ENCODE assay signal across 17 cellular contexts in the genomic region with DNA sequence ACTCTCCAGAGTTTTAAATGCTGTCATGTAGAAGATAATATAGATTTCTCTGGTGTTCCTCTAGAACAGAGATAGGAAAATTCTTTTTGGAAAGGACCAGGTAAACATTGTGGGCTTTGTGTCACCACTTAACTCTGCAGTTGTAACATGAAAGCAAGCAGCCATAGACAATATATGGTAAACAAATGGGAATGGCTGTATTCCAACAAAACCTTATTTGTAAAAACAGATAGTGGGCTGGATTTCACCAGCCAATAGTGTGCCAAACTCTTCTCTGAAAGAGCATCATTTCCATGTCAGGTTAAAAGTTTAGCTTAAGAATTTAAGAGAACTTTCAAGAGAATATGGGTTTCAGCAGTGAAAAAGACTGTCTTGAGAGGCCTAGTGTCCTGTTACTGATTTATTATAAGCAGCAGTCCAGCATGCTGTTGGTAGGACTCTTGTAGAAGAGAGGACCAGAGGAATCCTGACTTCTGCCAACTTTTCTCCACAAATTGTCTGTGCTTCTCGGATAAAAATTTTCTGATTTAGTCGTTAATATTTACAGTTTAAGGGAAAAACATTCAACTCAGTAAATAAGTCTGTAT.
DNase-seq lines count a peak whose midpoint lies in the region; TF ChIP-seq lines count a peak whose summit lies in the region.
"Had no signal": no experiment of that assay in that cellular context is flagged by ENCODE, and none has a peak within 500 bp of the region (broad histone marks: within the 10 kb centered on the region; RNA-seq: fewer than 3 reads in every experiment).

No MANE protein-coding gene starts in this region.

- no peaks in the 10 kb centered on the region for H3K27me3 ChIP-seq in Caco-2 (replicated peaks; ENCODE audit: control insufficient read depth, insufficient read depth, low read length)
- H3K27me3 ChIP-seq in osteoblast (ENCODE audit: insufficient read depth, low read length), result no peaks in the 10 kb centered on the region
- H3K27me3 ChIP-seq: BLaER1 treated with 17β-estradiol and CSF1 and Interleukin-3, amounts not matched to agents 10 nM and 100 nM had no signal

- peaks cover 10% of the 10 kb centered on the region for H3K4me1 Mint-ChIP-seq in Caco-2 (ENCODE audit: low read depth, unreplicated experiment)
- H3K4me1 Mint-ChIP-seq in activated CD4-positive, alpha-beta T cell treated with anti-CD3 and anti-CD28 coated beads, Interleukin-2, amount 10 ng/mL, durations not matched to agents 24 days and 14 days, result peaks cover 13% of the 10 kb centered on the region

- H3K27me3 Mint-ChIP-seq in Caco-2 (ENCODE audit: insufficient read depth, unreplicated experiment), result no peaks in the 10 kb centered on the region
- H3K27me3 Mint-ChIP-seq in activated CD4-positive, alpha-beta T cell treated with anti-CD3 and anti-CD28 coated beads, Interleukin-2, amount 10 ng/mL, durations not matched to agents 24 days and 14 days, result no peaks in the 10 kb centered on the region

- H3K4me3 Mint-ChIP-seq in Caco-2 (ENCODE audit: unreplicated experiment), result no peak overlapping the region
- no peak overlapping the region for H3K4me3 Mint-ChIP-seq in activated CD4-positive, alpha-beta T cell treated with anti-CD3 and anti-CD28 coated beads, Interleukin-2, amount 10 ng/mL, durations not matched to agents 24 days and 14 days

- TF ChIP-seq CTCF in Caco-2 (IDR thresholded peaks at IDR 0.05; ENCODE audit: insufficient read depth in 1 of 2, low read depth in 1 of 2, low read length in 1 of 2, severe bottlenecking in 1 of 2, unreplicated experiment in 1 of 2) (no peak), osteoblast (IDR thresholded peaks at IDR 0.05; ENCODE audit: extremely low read depth, low read depth, low read length) (no peak)

- no peak overlapping the region for H3K4me3 ChIP-seq in Caco-2 (ENCODE audit: low read depth, low read length)
- no peak overlapping the region for H3K4me3 ChIP-seq in osteoblast (ENCODE audit: insufficient read depth, low read length)
- H3K4me3 ChIP-seq: BLaER1 treated with 17β-estradiol and CSF1 and Interleukin-3, amounts not matched to agents 10 nM and 100 nM; mucosa of descending colon; thoracic aorta had no signal

- DNase-seq in Caco-2, result no peak
- DNase-seq in H4 (ENCODE audit: low spot score), result peak; percentile 15
- no peak for DNase-seq in caudate nucleus (lab: John Stamatoyannopoulos, UW)
- DNase-seq in osteoblast (ENCODE audit: insufficient read length, low spot score, missing footprints), result no peak
- no peak for DNase-seq in activated CD4-positive, CD25-positive, alpha-beta regulatory T cell (lab: John Stamatoyannopoulos, UW)
- no peak for DNase-seq in activated CD4-positive, alpha-beta T cell treated with anti-CD3 and anti-CD28 coated beads, Interleukin-2, amount 10 ng/mL, durations not matched to agents 24 days and 14 days
- DNase-seq in NCI-H526 (lab: John Stamatoyannopoulos, UW), result no peak
- DNase-seq: anterior cingulate cortex, DMS79, GOT3, kidney glomerular epithelial cell, mucosa of descending colon, NCI-H446, T1000 had no signal

- CTCF ChIA-PET in Caco-2 (lab: Charles Lee), result no interaction called here

- BruUV-seq in Caco-2 (replicated peaks; lab: Mats Ljungman, UMichigan), result no TSS peak

- H3K4me1 ChIP-seq in Caco-2 (no peaks in the 10 kb centered on the region), osteoblast (ENCODE audit: insufficient read depth, low read length) (peaks cover 16% of the 10 kb centered on the region)

- H2AFZ ChIP-seq in osteoblast (ENCODE audit: low read length), result no peak overlapping the region

- intact Hi-C loops in Caco-2 (cut with micrococcal nuclease; ENCODE audit: unreplicated experiment), result no loop called here
- intact Hi-C loops in activated CD4-positive, alpha-beta T cell treated with anti-CD3 and anti-CD28 coated beads, Interleukin-2, amount 10 ng/mL, durations not matched to agents 24 days and 14 days (cut with micrococcal nuclease), result no loop called here

- POLR2A ChIA-PET in Caco-2 (lab: Charles Lee), result no interaction called here

- no peaks in the 10 kb centered on the region for H3K9me3 Mint-ChIP-seq in Caco-2 (ENCODE audit: unreplicated experiment)
- H3K9me3 Mint-ChIP-seq in activated CD4-positive, alpha-beta T cell treated with anti-CD3 and anti-CD28 coated beads, Interleukin-2, amount 10 ng/mL, durations not matched to agents 24 days and 14 days, result peaks cover 4% of the 10 kb centered on the region

- H3K4me2 ChIP-seq in osteoblast (ENCODE audit: insufficient read depth, low read length), result no peak overlapping the region
- H3K4me2 ChIP-seq: KMS-11 had no signal

- peaks cover 91% of the 10 kb centered on the region for H3K79me2 ChIP-seq in osteoblast (ENCODE audit: insufficient read depth, low read length)

- H3K9me3 ChIP-seq in Caco-2 (peaks cover 3% of the 10 kb centered on the region; the same call in 1 of the 2 replicates), osteoblast (ENCODE audit: low read depth, low read length) (no peaks in the 10 kb centered on the region)
- H3K9me3 ChIP-seq: mucosa of descending colon, thoracic aorta had no signal

- no peaks in the 10 kb centered on the region for H3K36me3 ChIP-seq in Caco-2 (ENCODE audit: control insufficient read depth, insufficient read depth, low read length)
- H3K36me3 ChIP-seq in osteoblast (ENCODE audit: insufficient read depth, low read length), result no peaks in the 10 kb centered on the region
- H3K36me3 ChIP-seq: thoracic aorta had no signal

- H4K20me1 ChIP-seq in osteoblast (ENCODE audit: insufficient read depth, low read length), result peaks cover 26% of the 10 kb centered on the region

- H3K27ac ChIP-seq in caudate nucleus (ENCODE audit: low read depth, low read length) (peak overlapping the region; percentile 31), osteoblast (ENCODE audit: low read depth, low read length) (peak overlapping the region; percentile 21)
- H3K27ac ChIP-seq: BLaER1 treated with 17β-estradiol and CSF1 and Interleukin-3, amounts not matched to agents 10 nM and 100 nM; KMS-11; thoracic aorta had no signal

- H3K36me3 Mint-ChIP-seq in Caco-2 (ENCODE audit: insufficient read depth, unreplicated experiment), result no peaks in the 10 kb centered on the region
- peaks cover 4% of the 10 kb centered on the region for H3K36me3 Mint-ChIP-seq in activated CD4-positive, alpha-beta T cell treated with anti-CD3 and anti-CD28 coated beads, Interleukin-2, amount 10 ng/mL, durations not matched to agents 24 days and 14 days (ENCODE audit: low read depth)

- H3K27ac Mint-ChIP-seq in Caco-2 (ENCODE audit: unreplicated experiment), result peak overlapping the region; percentile 35
- no peak overlapping the region for H3K27ac Mint-ChIP-seq in activated CD4-positive, alpha-beta T cell treated with anti-CD3 and anti-CD28 coated beads, Interleukin-2, amount 10 ng/mL, durations not matched to agents 24 days and 14 days
